9 cellular contexts compared by ENCODE assay signal in the genomic region with DNA sequence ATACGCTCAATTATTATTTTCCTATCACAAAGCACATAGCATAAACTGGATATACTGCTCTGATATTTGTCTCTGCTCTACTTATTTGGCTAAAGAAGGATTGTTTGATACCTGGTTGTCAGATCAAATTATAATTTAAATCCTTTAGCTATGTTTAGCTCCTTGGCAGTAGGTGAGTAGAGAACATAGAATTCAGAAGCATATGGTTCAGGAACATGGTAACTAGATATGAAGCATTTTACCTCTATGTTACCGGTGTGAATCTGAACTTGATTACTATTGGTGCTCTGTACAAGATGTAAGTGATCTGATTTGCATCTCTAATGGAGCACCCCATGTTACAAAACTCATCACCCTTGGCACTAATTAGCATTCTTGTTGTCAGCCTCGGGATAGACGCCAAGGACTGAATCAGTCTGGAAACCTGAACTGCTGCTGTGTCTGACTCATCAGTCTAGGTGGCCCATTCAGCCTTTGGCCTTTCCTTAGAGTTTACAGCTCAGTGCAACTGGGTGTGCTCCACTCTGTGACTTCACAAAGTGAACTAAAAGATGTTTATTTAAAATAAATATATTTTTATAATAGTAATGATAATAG. TPM values are rescaled to one million over a fixed set of nuclear protein-coding genes. Genes with fewer than 3 reads are reported as not detected.
DNase-seq lines count a peak whose midpoint lies in the region; ATAC-seq, FAIRE-seq and TF ChIP-seq lines count a peak whose summit lies in the region.
"Had no signal": no experiment of that assay in that cellular context is flagged by ENCODE, and none has a peak within 500 bp of the region (broad histone marks: within the 10 kb centered on the region; RNA-seq: fewer than 3 reads in every experiment).

No MANE protein-coding gene starts in this region.

- H3K4me3 ChIP-seq in hepatocyte: no peak overlapping the region

- no peaks in the 10 kb centered on the region for H3K79me2 ChIP-seq in hepatocyte

- H3K4me2 ChIP-seq in hepatocyte: no peak overlapping the region

- H3K9me2 ChIP-seq in hepatocyte (replicated peaks; ENCODE audit: insufficient read depth): no peaks in the 10 kb centered on the region

- DNase-seq in HFFc6: peak; percentile 84
- DNase-seq in WTC11 (ENCODE audit: low spot score): no peak
- DNase-seq in hepatocyte (ENCODE audit: low spot score): peak; percentile 76
- no peak for DNase-seq in activated effector memory CD4-positive, alpha-beta T cell treated with anti-CD3 and anti-CD28 coated beads, Interleukin-2, amount 50 U/mL, for 16 hours

- TF ChIP-seq CTCF in HFFc6 (IDR thresholded peaks at IDR 0.05) (no peak), WTC11 (IDR thresholded peaks at IDR 0.05) (no peak), hepatocyte (IDR thresholded peaks at IDR 0.05; ENCODE audit: poor library complexity) (no peak)

- POLR2A ChIA-PET in WTC11 (lab: Charles Lee): interaction anchor here (0.6 kb wide), 1 partner anchor 63 kb away, joined by 4 read pairs; no protein-coding TSS in a partner anchor

- no peaks in the 10 kb centered on the region for H3K36me3 ChIP-seq in hepatocyte (replicated peaks; ENCODE audit: insufficient read depth, low read depth)

- 36% methylated on average over 4 of the region's 4 CpGs for WGBS in hepatocyte (ENCODE audit: low lambda C conversion rate, missing lambda C conversion rate)

- H3K4me1 Mint-ChIP-seq in HFFc6 (ENCODE audit: low read depth): peaks cover 95% of the 10 kb centered on the region
- peaks cover 8% of the 10 kb centered on the region; the same call in 1 of the 2 replicates for H3K4me1 Mint-ChIP-seq in WTC11
- H3K4me1 Mint-ChIP-seq: neural crest cell had no signal

- H3K4me3 Mint-ChIP-seq in HFFc6: no peak overlapping the region
- no peak overlapping the region for H3K4me3 Mint-ChIP-seq in WTC11
- H3K4me3 Mint-ChIP-seq: neural crest cell had no signal

- H3K27ac ChIP-seq in hepatocyte: peak overlapping the region; percentile 11

- FAIRE-seq in A204.1 (lab: Jason Lieb, UNC): peak; percentile 53

- H3K9me3 ChIP-seq in hepatocyte (ENCODE audit: low read depth): no peaks in the 10 kb centered on the region

- no peak overlapping the region for H2AFZ ChIP-seq in hepatocyte

- no peaks in the 10 kb centered on the region for H3K4me1 ChIP-seq in hepatocyte (ENCODE audit: insufficient read depth)

- peaks cover 26% of the 10 kb centered on the region for H3K36me3 Mint-ChIP-seq in HFFc6 (ENCODE audit: low read depth)
- H3K36me3 Mint-ChIP-seq in WTC11: no peaks in the 10 kb centered on the region

- ATAC-seq in WTC11: peak; percentile 98
- no peak for ATAC-seq in GM18517 (IDR thresholded peaks at IDR 0.05; ENCODE audit: unreplicated experiment)
- no peak for ATAC-seq in HG03432 (IDR thresholded peaks at IDR 0.05; ENCODE audit: unreplicated experiment)
- ATAC-seq in GM21723 (IDR thresholded peaks at IDR 0.05; ENCODE audit: unreplicated experiment): no peak

- peaks cover 4% of the 10 kb centered on the region; the same call in 1 of the 2 replicates for H3K27me3 Mint-ChIP-seq in HFFc6 (ENCODE audit: insufficient read depth)
- H3K27me3 Mint-ChIP-seq in WTC11 (ENCODE audit: low read depth): no peaks in the 10 kb centered on the region

- H3K9me3 Mint-ChIP-seq in HFFc6 (no peaks in the 10 kb centered on the region), WTC11 (peaks cover 3% of the 10 kb centered on the region; the same call in 1 of the 2 replicates)
- H3K9me3 Mint-ChIP-seq: neural crest cell had no signal

- H4K20me1 ChIP-seq in hepatocyte (ENCODE audit: insufficient read depth, poor library complexity, severe bottlenecking): no peaks in the 10 kb centered on the region

- peak overlapping the region; percentile 63 for H3K27ac Mint-ChIP-seq in HFFc6
- H3K27ac Mint-ChIP-seq in WTC11: no peak overlapping the region

- H3K27me3 ChIP-seq in hepatocyte: no peaks in the 10 kb centered on the region

- CTCF ChIA-PET in WTC11 (lab: Charles Lee): interaction anchor here (0.9 to 1.1 kb wide), 2 partner anchors 116 to 309 kb away, joined by 3 read pairs; no protein-coding TSS in a partner anchor

TF ChIP-seq in WTC11, 78 proteins besides CTCF, POLR2A, EP300 and RAD21:
- TF ChIP-seq ESRRA (CRISPR knock-in tag; IDR thresholded peaks at IDR 0.05; ENCODE audit: borderline replicate concordance): no peak
- TF ChIP-seq, protein P1, sequence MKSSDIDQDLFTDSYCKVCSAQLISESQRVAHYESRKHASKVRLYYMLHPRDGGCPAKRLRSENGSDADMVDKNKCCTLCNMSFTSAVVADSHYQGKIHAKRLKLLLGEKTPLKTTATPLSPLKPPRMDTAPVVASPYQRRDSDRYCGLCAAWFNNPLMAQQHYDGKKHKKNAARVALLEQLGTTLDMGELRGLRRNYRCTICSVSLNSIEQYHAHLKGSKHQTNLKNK (CRISPR knock-in tag; IDR thresholded peaks at IDR 0.05): no peak
- no peak for TF ChIP-seq NFATC4 (CRISPR knock-in tag; IDR thresholded peaks at IDR 0.05)
- TF ChIP-seq ZSCAN18 (CRISPR knock-in tag; IDR thresholded peaks at IDR 0.05): no peak

RNA-seq across cellular contexts. Expression of gene MYPN, which starts 12.3 kb away (rescaled TPM):
- total RNA-seq in HFFc6 (2021; fragmentation: NEBNext Ultra II Directional; extraction: Animal tissue kit (Norgen Biotek cat#: 25700)): 10 to 100 TPM; 70.3 to 89.1 (median 80.1) TPM
- total RNA-seq in WTC11 (2021) (0.05 TPM in 1 of 3 replicates, not detected in the others), hepatocyte (not detected in 2 replicates)
- not detected in 2 replicates for polyA plus RNA-seq in hepatocyte
- total RNA-seq: neural crest cell had no signal

RNA-seq across cellular contexts. Expression of gene HERC4, which starts 21.9 kb away (rescaled TPM):
- 100 to 1,000 TPM; 220 to 297 (median 279) TPM for total RNA-seq in HFFc6 (2021; fragmentation: NEBNext Ultra II Directional; extraction: Animal tissue kit (Norgen Biotek cat#: 25700))
- total RNA-seq in WTC11 (2021) (39.4 to 41.3 TPM (median 41.1 TPM) in 3 replicates), hepatocyte (46.8 and 54.0 TPM in 2 replicates)
- 21.4 and 23.3 TPM in 2 replicates for polyA plus RNA-seq in hepatocyte

Comparison
In these comparisons a context has a peak if more than half of its experiments do, and no peak if none do; other contexts are left out.
1. DNase-seq: peak in HFFc6 (single experiment) and hepatocyte (single experiment); none in WTC11 (single experiment) and activated effector memory CD4-positive, alpha-beta T cell treated with anti-CD3 and anti-CD28 coated beads, Interleukin-2, amount 50 U/mL, for 16 hours (single experiment).
2. RNA of gene MYPN, which starts 12.3 kb away (total RNA-seq): 70.3 to 89.1 TPM in HFFc6; 0.05 TPM in WTC11 and not detected in hepatocyte; every median in the first group is over 10 times any median in the second.